In genomic region chr9:22815246-22815645, GRCh38 we compare ENCODE assay signal across 27 cellular contexts.
"Had no signal": no experiment of that assay in that cellular context is flagged by ENCODE, and none has a peak within 500 bp of the region (broad histone marks: within the 10 kb centered on the region; RNA-seq: fewer than 3 reads in every experiment).

No MANE protein-coding gene starts in this region.

- DNase-seq: activated CD4-positive, alpha-beta T cell treated with anti-CD3 and anti-CD28 coated beads, Interleukin-2, amount 10 ng/mL, durations not matched to agents 24 days and 14 days; activated CD4-positive, alpha-beta T cell treated with anti-CD3 and anti-CD28 coated beads, Interleukin-2, amount 50 U/mL, for 4 hours; activated CD8-positive, alpha-beta T cell treated with anti-CD3 and anti-CD28 coated beads for 36 hours; activated gamma-delta T cell treated with Interleukin-2 at 50 U/mL for 16 hours; activated naive CD4-positive, alpha-beta T cell treated with anti-CD3 and anti-CD28 coated beads for 36 hours; activated T-cell treated with anti-CD3 and anti-CD28 coated beads, Interleukin-2, amount 50 U/mL, for 24 hours; adrenal gland; caudate nucleus; cerebellar nuclear complex; NCI-H1105; NCI-H1417 treated with DMSO at 0.1 percent for 48 hours; NCI-H187 treated with DMSO at 0.1 percent for 48 hours; NCI-H2081; NCI-H2171 treated with DMSO at 0.1 percent for 48 hours; NCI-H2227 treated with DMSO at 0.1 percent for 48 hours; NCI-H446; NCI-H510A treated with DMSO at 0.1 percent for 48 hours; NCI-H526 treated with DMSO at 0.1 percent for 48 hours; NCI-H774; OCI-M1; Right ventricle myocardium superior; SW 1271; T1000 had no signal

- ATAC-seq: activated CD8-positive, alpha-beta T cell treated with anti-CD3 and anti-CD28 coated beads for 36 hours; activated naive CD4-positive, alpha-beta T cell treated with anti-CD3 and anti-CD28 coated beads, Interleukin-2, amount 50 U/mL, for 72 hours had no signal

- H3K27ac Mint-ChIP-seq: activated CD4-positive, alpha-beta T cell treated with anti-CD3 and anti-CD28 coated beads, Interleukin-2, amount 10 ng/mL, durations not matched to agents 24 days and 14 days; activated CD8-positive, alpha-beta T cell treated with anti-CD3 and anti-CD28 coated beads for 36 hours; activated naive CD4-positive, alpha-beta T cell treated with anti-CD3 and anti-CD28 coated beads for 36 hours; activated naive CD4-positive, alpha-beta T cell treated with anti-CD3 and anti-CD28 coated beads, Interleukin-2, amount 50 U/mL, for 72 hours; activated T-cell treated with anti-CD3 and anti-CD28 coated beads, Interleukin-2, amount 50 U/mL, for 24 hours; brain had no signal

- H3K4me2 ChIP-seq: KMS-11 had no signal

- H3K27me3 Mint-ChIP-seq: activated CD4-positive, alpha-beta T cell treated with anti-CD3 and anti-CD28 coated beads, Interleukin-2, amount 10 ng/mL, durations not matched to agents 24 days and 14 days; activated CD8-positive, alpha-beta T cell treated with anti-CD3 and anti-CD28 coated beads for 36 hours; activated T-cell treated with anti-CD3 and anti-CD28 coated beads, Interleukin-2, amount 50 U/mL, for 24 hours; brain had no signal

- H3K4me3 Mint-ChIP-seq: activated CD4-positive, alpha-beta T cell treated with anti-CD3 and anti-CD28 coated beads, Interleukin-2, amount 10 ng/mL, durations not matched to agents 24 days and 14 days; activated CD8-positive, alpha-beta T cell treated with anti-CD3 and anti-CD28 coated beads for 36 hours; activated naive CD4-positive, alpha-beta T cell treated with anti-CD3 and anti-CD28 coated beads for 36 hours; activated T-cell treated with anti-CD3 and anti-CD28 coated beads, Interleukin-2, amount 50 U/mL, for 24 hours; brain had no signal

- H3K4me1 ChIP-seq: adrenal gland had no signal

- H3K9me3 Mint-ChIP-seq: activated CD4-positive, alpha-beta T cell treated with anti-CD3 and anti-CD28 coated beads, Interleukin-2, amount 10 ng/mL, durations not matched to agents 24 days and 14 days; activated naive CD4-positive, alpha-beta T cell treated with anti-CD3 and anti-CD28 coated beads for 36 hours; brain had no signal

- H3K4me3 ChIP-seq: adrenal gland had no signal

- H3K9me3 ChIP-seq: adrenal gland had no signal

- H3K27me3 ChIP-seq: adrenal gland had no signal

- H3K36me3 Mint-ChIP-seq: activated naive CD4-positive, alpha-beta T cell treated with anti-CD3 and anti-CD28 coated beads, Interleukin-2, amount 50 U/mL, for 72 hours; brain had no signal

- H3K36me3 ChIP-seq: adrenal gland had no signal

- FAIRE-seq: bronchial epithelial cell had no signal

- H3K27ac ChIP-seq: adrenal gland, KMS-11 had no signal

- H3K4me1 Mint-ChIP-seq: activated CD4-positive, alpha-beta T cell treated with anti-CD3 and anti-CD28 coated beads, Interleukin-2, amount 10 ng/mL, durations not matched to agents 24 days and 14 days had no signal

- H3K9ac ChIP-seq: KMS-11 had no signal
